ENCODE assay signal across 1 cellular context in the genomic region with DNA sequence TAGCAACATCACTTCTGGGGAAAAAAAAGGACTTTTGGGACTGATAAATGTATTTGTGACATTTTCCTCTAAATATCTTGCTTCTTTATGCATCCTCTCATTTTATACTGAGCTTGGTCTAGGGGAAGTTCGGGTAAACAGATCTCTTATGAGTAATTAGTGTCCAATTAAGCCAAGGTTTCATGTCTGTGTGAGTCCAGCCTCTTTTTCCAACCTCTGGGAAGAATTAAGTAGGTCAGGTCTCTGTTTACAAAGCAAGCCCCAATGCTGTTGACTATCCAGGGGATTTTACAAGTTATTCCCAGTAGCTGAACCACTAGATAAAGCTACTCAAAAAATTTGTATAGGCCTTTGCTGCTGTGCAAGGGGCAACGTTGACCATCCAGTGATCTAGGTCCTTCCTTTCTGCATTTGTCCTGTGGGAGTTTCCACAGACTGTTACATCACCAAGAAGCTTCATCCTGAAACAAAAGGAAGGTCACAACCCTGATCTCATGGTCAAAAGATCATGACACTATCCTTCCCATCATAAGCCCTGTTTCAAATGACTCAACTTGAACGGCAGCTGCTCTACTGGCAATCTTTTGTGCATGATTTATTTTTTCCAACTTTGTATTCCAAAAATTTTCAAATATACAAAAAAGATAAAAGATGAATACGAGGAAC.
TF ChIP-seq lines count a peak whose summit lies in the region.

No MANE protein-coding gene starts in this region.

TF ChIP-seq in HepG2, 621 proteins besides CTCF, POLR2A, EP300 and RAD21 (continued from another document):
- TF ChIP-seq, protein P1, sequence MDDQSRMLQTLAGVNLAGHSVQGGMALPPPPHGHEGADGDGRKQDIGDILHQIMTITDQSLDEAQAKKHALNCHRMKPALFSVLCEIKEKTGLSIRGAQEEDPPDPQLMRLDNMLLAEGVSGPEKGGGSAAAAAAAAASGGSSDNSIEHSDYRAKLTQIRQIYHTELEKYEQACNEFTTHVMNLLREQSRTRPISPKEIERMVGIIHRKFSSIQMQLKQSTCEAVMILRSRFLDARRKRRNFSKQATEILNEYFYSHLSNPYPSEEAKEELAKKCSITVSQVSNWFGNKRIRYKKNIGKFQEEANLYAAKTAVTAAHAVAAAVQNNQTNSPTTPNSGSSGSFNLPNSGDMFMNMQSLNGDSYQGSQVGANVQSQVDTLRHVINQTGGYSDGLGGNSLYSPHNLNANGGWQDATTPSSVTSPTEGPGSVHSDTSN (CRISPR knock-in tag; IDR thresholded peaks at IDR 0.05; ENCODE audit: borderline replicate concordance): no peak
- TF ChIP-seq NR2F1 (CRISPR knock-in tag; IDR thresholded peaks at IDR 0.05): 0 out of 4 replicates have a peak, but pooled peaks of 1 of the 2 experiments have one; percentile 26
- TF ChIP-seq, protein P2, sequence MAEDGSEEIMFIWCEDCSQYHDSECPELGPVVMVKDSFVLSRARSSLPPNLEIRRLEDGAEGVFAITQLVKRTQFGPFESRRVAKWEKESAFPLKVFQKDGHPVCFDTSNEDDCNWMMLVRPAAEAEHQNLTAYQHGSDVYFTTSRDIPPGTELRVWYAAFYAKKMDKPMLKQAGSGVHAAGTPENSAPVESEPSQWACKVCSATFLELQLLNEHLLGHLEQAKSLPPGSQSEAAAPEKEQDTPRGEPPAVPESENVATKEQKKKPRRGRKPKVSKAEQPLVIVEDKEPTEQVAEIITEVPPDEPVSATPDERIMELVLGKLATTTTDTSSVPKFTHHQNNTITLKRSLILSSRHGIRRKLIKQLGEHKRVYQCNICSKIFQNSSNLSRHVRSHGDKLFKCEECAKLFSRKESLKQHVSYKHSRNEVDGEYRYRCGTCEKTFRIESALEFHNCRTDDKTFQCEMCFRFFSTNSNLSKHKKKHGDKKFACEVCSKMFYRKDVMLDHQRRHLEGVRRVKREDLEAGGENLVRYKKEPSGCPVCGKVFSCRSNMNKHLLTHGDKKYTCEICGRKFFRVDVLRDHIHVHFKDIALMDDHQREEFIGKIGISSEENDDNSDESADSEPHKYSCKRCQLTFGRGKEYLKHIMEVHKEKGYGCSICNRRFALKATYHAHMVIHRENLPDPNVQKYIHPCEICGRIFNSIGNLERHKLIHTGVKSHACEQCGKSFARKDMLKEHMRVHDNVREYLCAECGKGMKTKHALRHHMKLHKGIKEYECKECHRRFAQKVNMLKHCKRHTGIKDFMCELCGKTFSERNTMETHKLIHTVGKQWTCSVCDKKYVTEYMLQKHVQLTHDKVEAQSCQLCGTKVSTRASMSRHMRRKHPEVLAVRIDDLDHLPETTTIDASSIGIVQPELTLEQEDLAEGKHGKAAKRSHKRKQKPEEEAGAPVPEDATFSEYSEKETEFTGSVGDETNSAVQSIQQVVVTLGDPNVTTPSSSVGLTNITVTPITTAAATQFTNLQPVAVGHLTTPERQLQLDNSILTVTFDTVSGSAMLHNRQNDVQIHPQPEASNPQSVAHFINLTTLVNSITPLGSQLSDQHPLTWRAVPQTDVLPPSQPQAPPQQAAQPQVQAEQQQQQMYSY (CRISPR knock-in tag; IDR thresholded peaks at IDR 0.05): no peak
- no peak for TF ChIP-seq ZNF83 (CRISPR knock-in tag; IDR thresholded peaks at IDR 0.05; ENCODE audit: borderline replicate concordance)
- TF ChIP-seq IKZF5 (CRISPR knock-in tag; IDR thresholded peaks at IDR 0.05): no peak
- TF ChIP-seq ATF1 (CRISPR knock-in tag; IDR thresholded peaks at IDR 0.05): no peak
- 0 out of 2 replicates have a peak, but pooled peaks have one; percentile 11 for TF ChIP-seq NR2F6 (IDR thresholded peaks at IDR 0.05)
- TF ChIP-seq NR2F6 (CRISPR knock-in tag; IDR thresholded peaks at IDR 0.05): no peak
- TF ChIP-seq HINFP (CRISPR knock-in tag; IDR thresholded peaks at IDR 0.05; ENCODE audit: low read depth): no peak
- TF ChIP-seq, protein P3, sequence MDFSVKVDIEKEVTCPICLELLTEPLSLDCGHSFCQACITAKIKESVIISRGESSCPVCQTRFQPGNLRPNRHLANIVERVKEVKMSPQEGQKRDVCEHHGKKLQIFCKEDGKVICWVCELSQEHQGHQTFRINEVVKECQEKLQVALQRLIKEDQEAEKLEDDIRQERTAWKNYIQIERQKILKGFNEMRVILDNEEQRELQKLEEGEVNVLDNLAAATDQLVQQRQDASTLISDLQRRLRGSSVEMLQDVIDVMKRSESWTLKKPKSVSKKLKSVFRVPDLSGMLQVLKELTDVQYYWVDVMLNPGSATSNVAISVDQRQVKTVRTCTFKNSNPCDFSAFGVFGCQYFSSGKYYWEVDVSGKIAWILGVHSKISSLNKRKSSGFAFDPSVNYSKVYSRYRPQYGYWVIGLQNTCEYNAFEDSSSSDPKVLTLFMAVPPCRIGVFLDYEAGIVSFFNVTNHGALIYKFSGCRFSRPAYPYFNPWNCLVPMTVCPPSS (IDR thresholded peaks at IDR 0.05): no peak
- TF ChIP-seq, protein P4, sequence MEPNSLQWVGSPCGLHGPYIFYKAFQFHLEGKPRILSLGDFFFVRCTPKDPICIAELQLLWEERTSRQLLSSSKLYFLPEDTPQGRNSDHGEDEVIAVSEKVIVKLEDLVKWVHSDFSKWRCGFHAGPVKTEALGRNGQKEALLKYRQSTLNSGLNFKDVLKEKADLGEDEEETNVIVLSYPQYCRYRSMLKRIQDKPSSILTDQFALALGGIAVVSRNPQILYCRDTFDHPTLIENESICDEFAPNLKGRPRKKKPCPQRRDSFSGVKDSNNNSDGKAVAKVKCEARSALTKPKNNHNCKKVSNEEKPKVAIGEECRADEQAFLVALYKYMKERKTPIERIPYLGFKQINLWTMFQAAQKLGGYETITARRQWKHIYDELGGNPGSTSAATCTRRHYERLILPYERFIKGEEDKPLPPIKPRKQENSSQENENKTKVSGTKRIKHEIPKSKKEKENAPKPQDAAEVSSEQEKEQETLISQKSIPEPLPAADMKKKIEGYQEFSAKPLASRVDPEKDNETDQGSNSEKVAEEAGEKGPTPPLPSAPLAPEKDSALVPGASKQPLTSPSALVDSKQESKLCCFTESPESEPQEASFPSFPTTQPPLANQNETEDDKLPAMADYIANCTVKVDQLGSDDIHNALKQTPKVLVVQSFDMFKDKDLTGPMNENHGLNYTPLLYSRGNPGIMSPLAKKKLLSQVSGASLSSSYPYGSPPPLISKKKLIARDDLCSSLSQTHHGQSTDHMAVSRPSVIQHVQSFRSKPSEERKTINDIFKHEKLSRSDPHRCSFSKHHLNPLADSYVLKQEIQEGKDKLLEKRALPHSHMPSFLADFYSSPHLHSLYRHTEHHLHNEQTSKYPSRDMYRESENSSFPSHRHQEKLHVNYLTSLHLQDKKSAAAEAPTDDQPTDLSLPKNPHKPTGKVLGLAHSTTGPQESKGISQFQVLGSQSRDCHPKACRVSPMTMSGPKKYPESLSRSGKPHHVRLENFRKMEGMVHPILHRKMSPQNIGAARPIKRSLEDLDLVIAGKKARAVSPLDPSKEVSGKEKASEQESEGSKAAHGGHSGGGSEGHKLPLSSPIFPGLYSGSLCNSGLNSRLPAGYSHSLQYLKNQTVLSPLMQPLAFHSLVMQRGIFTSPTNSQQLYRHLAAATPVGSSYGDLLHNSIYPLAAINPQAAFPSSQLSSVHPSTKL (CRISPR knock-in tag; IDR thresholded peaks at IDR 0.05): 0 out of 2 replicates have a peak, but pooled peaks have one; percentile 21
